25 cellular contexts compared by ENCODE assay signal in the genomic region with DNA sequence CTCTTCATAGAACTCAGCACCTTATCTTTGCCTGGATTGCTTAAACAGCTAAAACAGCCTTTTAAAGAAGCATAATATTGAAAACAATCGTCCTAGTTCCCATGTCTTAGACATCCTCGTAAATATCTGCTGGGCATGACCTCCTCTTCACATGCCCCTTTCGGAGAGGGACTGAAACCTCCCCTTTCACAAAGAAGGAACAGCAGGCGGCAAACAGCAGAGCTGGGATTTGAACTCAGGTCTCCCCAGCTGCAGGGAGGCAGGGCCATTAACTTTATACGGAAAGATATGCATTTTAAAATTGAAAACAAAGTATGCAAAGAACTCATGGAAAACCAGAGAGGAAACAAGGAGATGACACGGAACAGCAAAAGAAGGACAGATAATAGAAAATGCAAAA.
"Had no signal": no experiment of that assay in that cellular context is flagged by ENCODE, and none has a peak within 500 bp of the region (broad histone marks: within the 10 kb centered on the region; RNA-seq: fewer than 3 reads in every experiment).

No MANE protein-coding gene starts in this region.

- ATAC-seq: left colon; left lung; lower lobe of right lung; naive thymus-derived CD8-positive, alpha-beta T cell; right cardiac atrium; sciatic nerve; stimulated activated effector memory CD8-positive, alpha-beta T cell treated with anti-CD3 and anti-CD28 coated beads, Interleukin-12 subunit alpha, Interleukin-12 subunit beta, amount 100 ng/mL, for 72 hours; upper lobe of right lung had no signal

- H3K9me3 ChIP-seq: left lung, lower lobe of right lung, neutrophil, prostate gland, spleen, suprapubic skin, thoracic aorta, tibial artery, upper lobe of right lung had no signal

- DNase-seq: hypothalamus; immature natural killer cell; kidney; left colon; left lung; lower lobe of right lung; mammary epithelial cell; mesenchymal stem cell; naive thymus-derived CD8-positive, alpha-beta T cell; occipital lobe; retina; right cardiac atrium; small intestine; stimulated activated CD4-positive, alpha-beta T cell treated with anti-CD3 and anti-CD28 coated beads, Interleukin-4, amount 100 ng/mL, for 24 hours; stimulated activated naive CD4-positive, alpha-beta T cell; trophoblast cell; upper lobe of right lung had no signal

- H3K4me3 ChIP-seq: left lung, lower lobe of right lung, prostate gland, spleen, suprapubic skin, thoracic aorta, tibial artery, upper lobe of right lung had no signal

- H3K36me3 ChIP-seq: left lung, lower lobe of right lung, neutrophil, prostate gland, spleen, suprapubic skin, thoracic aorta, tibial artery, upper lobe of right lung had no signal

- H3K4me1 ChIP-seq: left lung, lower lobe of right lung, prostate gland, upper lobe of right lung had no signal

- H3K27ac ChIP-seq: left lung, lower lobe of right lung, neutrophil, prostate gland, spleen, suprapubic skin, thoracic aorta, tibial artery, upper lobe of right lung had no signal

- H3K27me3 ChIP-seq: tibial artery had no signal
